In genomic region chr12:58413794-58414193, GRCh38 we compare ENCODE assay signal across 16 cellular contexts.
DNase-seq lines count a peak whose midpoint lies in the region; TF ChIP-seq lines count a peak whose summit lies in the region.
"Had no signal": no experiment of that assay in that cellular context is flagged by ENCODE, and none has a peak within 500 bp of the region (broad histone marks: within the 10 kb centered on the region; RNA-seq: fewer than 3 reads in every experiment).

No MANE protein-coding gene starts in this region.

- 67 to 87% methylated on average over 1 of the region's 1 CpG for WGBS in transverse colon (ENCODE audit: low coverage in 1 of 2), 2 donors

- H3K27ac ChIP-seq in SJSA1 (peak overlapping the region; percentile 66), transverse colon (no peak overlapping the region)
- H3K27ac ChIP-seq: BLaER1 had no signal

- H3K4me1 ChIP-seq in SJSA1 (replicated peaks) (peaks cover 36% of the 10 kb centered on the region), transverse colon (peaks cover 0 to 4% (median 0%) of the 10 kb centered on the region in 4 donors)
- H3K4me1 ChIP-seq: BLaER1 had no signal

- DNase-seq in EL = peak; percentile 51
- DNase-seq in SJSA1 (ENCODE audit: low read depth in 1 of 2, low spot score in 2 of 2) = peak in 1 of 2 experiments; percentile 52
- DNase-seq in fibroblast of peridontal ligament (ENCODE audit: extremely low read depth) = peak; percentile 39
- peak; percentile 24 for DNase-seq in skeletal muscle cell (ENCODE audit: low read depth)
- DNase-seq in pons (ENCODE audit: low spot score) = no peak
- no peak for DNase-seq in activated gamma-delta T cell treated with Interleukin-2 at 50 U/mL for 16 hours
- DNase-seq in transverse colon = no peak
- no peak for DNase-seq in NCI-H345 treated with DMSO at 0.1 percent for 48 hours (lab: John Stamatoyannopoulos, UW; ENCODE audit: unreplicated experiment)
- DNase-seq: activated T-cell treated with anti-CD3 and anti-CD28 coated beads, Interleukin-2, amount 50 U/mL, for 1 hour; H9; MM.1S; NCI-H2081 treated with DMSO at 0.1 percent for 48 hours; stimulated activated CD4-positive, alpha-beta T cell treated with anti-CD3 and anti-CD28 coated beads, Interleukin-1b, Interleukin-23, amount 100 ng/mL, for 48 hours; SW 1271 had no signal

- H3K27me3 ChIP-seq in SJSA1 (replicated peaks) = no peaks in the 10 kb centered on the region
- H3K27me3 ChIP-seq in transverse colon = no peaks in the 10 kb centered on the region
- H3K27me3 ChIP-seq: ascending aorta, BLaER1 had no signal

- TF ChIP-seq CTCF in transverse colon (IDR thresholded peaks at IDR 0.05) = no peak

- intact Hi-C loops in transverse colon (cut with DNase I; ENCODE audit: low total_unique reads) = no loop called here

- TF ChIP-seq POLR2A in transverse colon (IDR thresholded peaks at IDR 0.05) = no peak

- no peaks in the 10 kb centered on the region for H3K36me3 ChIP-seq in SJSA1
- H3K36me3 ChIP-seq in transverse colon = no peaks in the 10 kb centered on the region
- H3K36me3 ChIP-seq: ascending aorta, BLaER1 had no signal

- in situ Hi-C loops in transverse colon (cut with MboI; ENCODE audit: low pct_ligation_motif_present in 1 of 4, low pct_unique_long_range_greater_than_20kb in 1 of 4, low sequenced_read_pairs in 3 of 4) = no loop called here

- H3K9me3 ChIP-seq in SJSA1 (replicated peaks) = no peaks in the 10 kb centered on the region
- no peaks in the 10 kb centered on the region for H3K9me3 ChIP-seq in transverse colon
- H3K9me3 ChIP-seq: ascending aorta, BLaER1 had no signal

- TF ChIP-seq EP300 in transverse colon (IDR thresholded peaks at IDR 0.05; ENCODE audit: low read depth) = no peak

- no peak overlapping the region for H3K4me3 ChIP-seq in SJSA1
- no peak overlapping the region for H3K4me3 ChIP-seq in skeletal muscle cell (ENCODE audit: low read depth, low read length)
- H3K4me3 ChIP-seq in transverse colon = no peak overlapping the region
- H3K4me3 ChIP-seq: ascending aorta, BLaER1 had no signal

Comparison
In these comparisons a context has a peak if more than half of its experiments do, and no peak if none do; other contexts are left out.
1. DNase-seq: peak in EL (single experiment), fibroblast of peridontal ligament (single experiment) and skeletal muscle cell (single experiment); none in pons (single experiment), activated gamma-delta T cell treated with Interleukin-2 at 50 U/mL for 16 hours (single experiment), transverse colon (single experiment) and NCI-H345 treated with DMSO at 0.1 percent for 48 hours (single experiment).